ENCODE assay signal across 31 cellular contexts in the genomic region with DNA sequence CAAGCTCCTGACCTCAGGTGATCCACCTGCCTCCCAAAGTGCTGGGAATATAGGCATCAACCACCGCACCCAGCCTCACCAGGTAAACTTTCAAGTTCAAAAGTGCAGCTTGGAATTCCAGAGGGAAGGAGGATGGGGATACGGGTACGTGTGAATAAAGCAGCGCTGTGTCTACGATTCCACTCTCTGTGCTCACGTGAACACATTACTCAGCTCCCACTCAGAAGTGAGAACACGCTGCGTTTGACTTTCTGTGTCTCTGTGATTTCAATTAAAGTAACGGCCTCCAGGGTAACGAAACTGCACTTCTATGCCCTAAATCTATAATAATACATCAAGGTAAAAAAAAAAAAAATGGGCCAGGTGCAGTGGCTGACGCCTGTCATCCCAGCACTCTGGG. TPM values are rescaled to one million over a fixed set of nuclear protein-coding genes. Genes with fewer than 3 reads are reported as not detected.
"Had no signal": no experiment of that assay in that cellular context is flagged by ENCODE, and none has a peak within 500 bp of the region (broad histone marks: within the 10 kb centered on the region; RNA-seq: fewer than 3 reads in every experiment).

No MANE protein-coding gene starts in this region.

- ATAC-seq: naive thymus-derived CD8-positive, alpha-beta T cell; natural killer cell treated with Interleukin-12 subunit alpha and Interleukin-12 subunit beta and Interleukin-15 and Interleukin-18, amount 100 ng/mL, for 72 hours; pancreas; psoas muscle; right cardiac atrium; right lobe of liver; stimulated activated memory B cell treated with anti-CD40 and anti-IgM and Interleukin-4, amounts not matched to agents 10 μg/mL and 1 μg/mL and 100 μg/mL, for 72 hours; stimulated activated naive CD8-positive, alpha-beta T cell treated with anti-CD3 and anti-CD28 coated beads, Interleukin-15, amount 100 ng/mL, for 72 hours; stimulated activated naive CD8-positive, alpha-beta T cell treated with anti-CD3 and anti-CD28 coated beads, Interleukin-15, Interleukin-2, amounts not matched to agents 100 U/mL and 50 U/mL, for 24 hours had no signal

- DNase-seq: naive B cell; naive thymus-derived CD8-positive, alpha-beta T cell; nephron progenitor cell; pancreas; psoas muscle; right cardiac atrium; stimulated activated CD4-positive, alpha-beta T cell treated with anti-CD3 and anti-CD28 coated beads, Interleukin-12 subunit alpha, Interleukin-12 subunit beta, amount 100 ng/mL, for 4 hours; stimulated activated CD4-positive, alpha-beta T cell treated with anti-CD3 and anti-CD28 coated beads, Interleukin-1b, Interleukin-23, amount 100 ng/mL, for 48 hours; stimulated activated CD4-positive, alpha-beta T cell treated with anti-CD3 and anti-CD28 coated beads, Interleukin-4, amount 100 ng/mL, for 1 hour; stimulated activated CD4-positive, alpha-beta T cell treated with anti-CD3 and anti-CD28 coated beads, Interleukin-4, amount 100 ng/mL, for 4 hours; stimulated activated CD8-positive, alpha-beta memory T cell treated with anti-CD3 and anti-CD28 coated beads, Interleukin-4, amount 100 ng/mL, for 48 hours; stimulated activated naive CD4-positive, alpha-beta T cell; stimulated activated naive CD8-positive, alpha-beta T cell treated with anti-CD3 and anti-CD28 coated beads, Interleukin-15, amount 100 ng/mL, for 72 hours; stimulated activated naive CD8-positive, alpha-beta T cell treated with anti-CD3 and anti-CD28 coated beads, Interleukin-15, Interleukin-2, amounts not matched to agents 100 U/mL and 50 U/mL, for 24 hours; substantia nigra; thyroid gland; upper lobe of left lung had no signal

- H3K27ac ChIP-seq: neutrophil, pancreas, psoas muscle, right lobe of liver, skin epidermis, spleen, suprapubic skin, thoracic aorta, thyroid gland, tibial nerve, upper lobe of left lung, vagina had no signal

- H3K27me3 ChIP-seq: neutrophil, pancreas, right lobe of liver, spleen, suprapubic skin, thyroid gland, tibial nerve, upper lobe of left lung, vagina had no signal

- H3K4me1 Mint-ChIP-seq: neural crest cell had no signal

- H3K9me3 Mint-ChIP-seq: naive B cell; naive thymus-derived CD8-positive, alpha-beta T cell; natural killer cell treated with Interleukin-12 subunit alpha and Interleukin-12 subunit beta and Interleukin-15 and Interleukin-18, amount 100 ng/mL, for 72 hours; nephron progenitor cell; neural crest cell; stimulated activated memory B cell treated with anti-CD40 and anti-IgM and Interleukin-4, amounts not matched to agents 10 μg/mL and 1 μg/mL and 100 μg/mL, for 72 hours; stimulated activated naive CD8-positive, alpha-beta T cell treated with anti-CD3 and anti-CD28 coated beads, Interleukin-15, amount 100 ng/mL, for 72 hours had no signal

- H3K4me3 ChIP-seq: pancreas, psoas muscle, right lobe of liver, skin epidermis, smooth muscle cell, spleen, suprapubic skin, thoracic aorta, thyroid gland, tibial nerve, upper lobe of left lung, vagina had no signal

- H3K9me3 ChIP-seq: neutrophil, pancreas, right lobe of liver, suprapubic skin, thoracic aorta, thyroid gland, vagina had no signal

- H3K27ac Mint-ChIP-seq: natural killer cell treated with Interleukin-12 subunit alpha and Interleukin-12 subunit beta and Interleukin-15 and Interleukin-18, amount 100 ng/mL, for 72 hours; nephron progenitor cell; stimulated activated memory B cell treated with anti-CD40 and anti-IgM and Interleukin-4, amounts not matched to agents 10 μg/mL and 1 μg/mL and 100 μg/mL, for 72 hours; stimulated activated naive CD8-positive, alpha-beta T cell treated with anti-CD3 and anti-CD28 coated beads, Interleukin-15, amount 100 ng/mL, for 72 hours had no signal

- H3K4me1 ChIP-seq: pancreas, psoas muscle, right lobe of liver, spleen, suprapubic skin, thyroid gland, tibial nerve, upper lobe of left lung, vagina had no signal

- H3K4me3 Mint-ChIP-seq: naive B cell; naive thymus-derived CD8-positive, alpha-beta T cell; natural killer cell treated with Interleukin-12 subunit alpha and Interleukin-12 subunit beta and Interleukin-15 and Interleukin-18, amount 100 ng/mL, for 72 hours; nephron progenitor cell; neural crest cell; stimulated activated memory B cell treated with anti-CD40 and anti-IgM and Interleukin-4, amounts not matched to agents 10 μg/mL and 1 μg/mL and 100 μg/mL, for 72 hours; stimulated activated naive CD8-positive, alpha-beta T cell treated with anti-CD3 and anti-CD28 coated beads, Interleukin-15, amount 100 ng/mL, for 72 hours had no signal

- H3K27me3 Mint-ChIP-seq: naive B cell; naive thymus-derived CD8-positive, alpha-beta T cell; natural killer cell treated with Interleukin-12 subunit alpha and Interleukin-12 subunit beta and Interleukin-15 and Interleukin-18, amount 100 ng/mL, for 72 hours; stimulated activated memory B cell treated with anti-CD40 and anti-IgM and Interleukin-4, amounts not matched to agents 10 μg/mL and 1 μg/mL and 100 μg/mL, for 72 hours; stimulated activated naive CD8-positive, alpha-beta T cell treated with anti-CD3 and anti-CD28 coated beads, Interleukin-15, amount 100 ng/mL, for 72 hours had no signal

RNA-seq across cellular contexts. Expression of a gene that starts 8.4 kb away (rescaled TPM):
- total RNA-seq: naive thymus-derived CD8-positive, alpha-beta T cell; osteocyte; renal cortical epithelial cell; right cardiac atrium; smooth muscle cell; thoracic aorta; thyroid gland; vagina had no signal
- polyA plus RNA-seq: naive thymus-derived CD8-positive, alpha-beta T cell; right cardiac atrium had no signal
